In genomic region chr9:2727966-2728613, GRCh38 we compare ENCODE assay signal across 8 cellular contexts. TPM values are rescaled to one million over a fixed set of nuclear protein-coding genes. Genes with fewer than 3 reads are reported as not detected.
DNase-seq lines count a peak whose midpoint lies in the region; ATAC-seq, FAIRE-seq and TF ChIP-seq lines count a peak whose summit lies in the region.

No MANE protein-coding gene starts in this region.

- H3K4me3 ChIP-seq in IMR-90 (ENCODE audit: insufficient read depth, low read depth, low read length) (no peak overlapping the region), OCI-LY7 (ENCODE audit: low read depth, low read length, poor library complexity, severe bottlenecking) (no peak overlapping the region), H1 (ENCODE audit: extremely low read depth in 1 of 4, insufficient read depth in 2 of 4, low read depth in 3 of 4, low read length in 4 of 4) (no peak overlapping the region)
- H3K4me3 ChIP-seq in effector memory CD4-positive, alpha-beta T cell (ENCODE audit: insufficient read depth, low read depth, low read length, poor library complexity, severe bottlenecking) = no peak overlapping the region

- 0% methylated on average over 2 of the region's 5 CpGs; no CpG with 5 or more reads in 1 of the 2 experiments for WGBS in IMR-90 (ENCODE audit: extremely low coverage in 2 of 2, insufficient read length in 1 of 2), 2 experiments
- WGBS in H1 (ENCODE audit: extremely low coverage in 1 of 2, insufficient coverage in 1 of 2, insufficient read length in 1 of 2, insufficient replicate concordance in 2 of 2, low coverage in 1 of 2, low lambda C conversion rate in 2 of 2, missing lambda C conversion rate in 1 of 2), 2 experiments = 67% methylated on average over 5 of the region's 5 CpGs; no CpG with 5 or more reads in 1 of the 2 experiments

- CTCF ChIA-PET in GM10248 (lab: Yijun Ruan, JAX) (interaction anchor here (0.5 to 4.5 kb wide), 33 partner anchors 8 to 596 kb away, joined by 3 to 33 read pairs (median 4); partner anchors contain the start of gene KCNV2), IMR-90 (lab: Yijun Ruan, JAX) (interaction anchor here (0.5 to 1.8 kb wide), 23 partner anchors 8 to 596 kb away, joined by 3 to 8 read pairs (median 3); partner anchors contain the start of gene PUM3), OCI-LY7 (lab: Charles Lee; ENCODE audit: unreplicated experiment) (interaction anchor here (0.5 to 0.9 kb wide), 3 partner anchors 9 to 469 kb away, joined by 3 to 10 read pairs (median 4); no protein-coding TSS in a partner anchor), H1 (lab: Charles Lee; ENCODE audit: partially characterized antibody) (interaction anchor here (0.5 to 2.2 kb wide), 33 partner anchors 9 to 596 kb away, joined by 3 to 11 read pairs (median 4); partner anchors contain the start of gene KCNV2)

- no peak overlapping the region for H3K14ac ChIP-seq in IMR-90 (replicated peaks; ENCODE audit: low read depth, low read length)
- H3K14ac ChIP-seq in H1 (ENCODE audit: insufficient read length) = no peak overlapping the region

- H3K4me1 ChIP-seq in IMR-90 (ENCODE audit: control insufficient read depth, insufficient read depth, low read length) (peaks cover 8% of the 10 kb centered on the region), OCI-LY7 (ENCODE audit: insufficient read depth, low read length, poor library complexity, severe bottlenecking) (peaks cover 7% of the 10 kb centered on the region), H1 (replicated peaks in 1 of 4; ENCODE audit: control insufficient read depth in 3 of 4, insufficient read depth in 4 of 4, low read length in 3 of 4) (peaks cover 0 to 4% (median 0%) of the 10 kb centered on the region in 4 experiments; a peak in 2 of 7 replicates)
- no peaks in the 10 kb centered on the region for H3K4me1 ChIP-seq in effector memory CD4-positive, alpha-beta T cell (ENCODE audit: control insufficient read depth, insufficient read depth, low read length, poor library complexity, severe bottlenecking)

- H3K36me3 ChIP-seq in IMR-90 (ENCODE audit: control insufficient read depth, insufficient read depth, low read length) = no peaks in the 10 kb centered on the region
- H3K36me3 ChIP-seq in OCI-LY7 (ENCODE audit: insufficient read depth, low read length) = no peaks in the 10 kb centered on the region
- no peaks in the 10 kb centered on the region for H3K36me3 ChIP-seq in H1 (ENCODE audit: control insufficient read depth in 2 of 4, insufficient read depth in 4 of 4, low read length in 3 of 4)
- H3K36me3 ChIP-seq in effector memory CD4-positive, alpha-beta T cell (ENCODE audit: control insufficient read depth, insufficient read depth, low read length) = no peaks in the 10 kb centered on the region

- H3K23me2 ChIP-seq in H1 (ENCODE audit: low read depth, low read length) = no peaks in the 10 kb centered on the region

- H2AFZ ChIP-seq in IMR-90 (replicated peaks; ENCODE audit: low read length, poor library complexity) (no peak overlapping the region), OCI-LY7 (ENCODE audit: low read length) (no peak overlapping the region), H1 (ENCODE audit: low read length) (no peak overlapping the region)

- H2BK15ac ChIP-seq in IMR-90 (ENCODE audit: low read depth, low read length) (no peak overlapping the region), H1 (ENCODE audit: low read length) (no peak overlapping the region)

- H3K4me2 ChIP-seq in IMR-90 (ENCODE audit: low read depth, low read length) = peak overlapping the region; percentile 37; the same call in 1 of the 2 replicates
- H3K4me2 ChIP-seq in OCI-LY7 (ENCODE audit: low read length) = no peak overlapping the region
- no peak overlapping the region for H3K4me2 ChIP-seq in H1 (ENCODE audit: insufficient read depth in 1 of 2, low read depth in 2 of 2, low read length in 2 of 2)

- H3K79me2 ChIP-seq in OCI-LY7 (ENCODE audit: insufficient read depth, low read depth, low read length) (no peaks in the 10 kb centered on the region), H1 (ENCODE audit: control insufficient read depth in 1 of 2, insufficient read depth in 2 of 2, low read length in 2 of 2) (no peaks in the 10 kb centered on the region)

- TF ChIP-seq CTCF in GM10248 (IDR thresholded peaks at IDR 0.05; ENCODE audit: control extremely low read depth, extremely low read depth, low read depth, missing control alignments) (peak; percentile 61), IMR-90 (conservative IDR thresholded peaks at IDR 0.05; ENCODE audit: low read depth, low read length) (peak; percentile 71), OCI-LY7 (conservative IDR thresholded peaks at IDR 0.05; ENCODE audit: low read length) (peak; percentile 75), H1 (IDR thresholded peaks at IDR 0.05; ENCODE audit: control extremely low read depth in 1 of 3, insufficient read depth in 1 of 3, low read depth in 1 of 3, low read length in 3 of 3) (peak in 2 of 3 experiments; percentile 60 to 69; a peak in 3 of 4 replicates)

- no peaks in the 10 kb centered on the region for H3K9me2 ChIP-seq in OCI-LY7 (ENCODE audit: insufficient read depth, low read length)

- H3K9ac ChIP-seq in IMR-90 (ENCODE audit: low read depth, low read length) = no peak overlapping the region
- H3K9ac ChIP-seq in H1 (replicated peaks in 1 of 4; ENCODE audit: extremely low read depth in 1 of 4, low read depth in 3 of 4, low read length in 3 of 4) = no peak overlapping the region

- no peaks in the 10 kb centered on the region for H3K9me3 ChIP-seq in IMR-90 (ENCODE audit: control insufficient read depth, insufficient read depth, low read length)
- H3K9me3 ChIP-seq in OCI-LY7 (ENCODE audit: low read length) = no peaks in the 10 kb centered on the region
- H3K9me3 ChIP-seq in H1 (ENCODE audit: insufficient read depth in 2 of 2, low read depth in 1 of 2, low read length in 1 of 2) = no peaks in the 10 kb centered on the region
- no peaks in the 10 kb centered on the region for H3K9me3 ChIP-seq in effector memory CD4-positive, alpha-beta T cell (ENCODE audit: control insufficient read depth, low read length)

- in situ Hi-C loops in IMR-90 (cut with MboI; ENCODE audit: low sequenced_read_pairs) = loop anchor here (10.0 kb wide), 2 partner anchors 493 to 593 kb away; no protein-coding TSS in a partner anchor

- ATAC-seq in GM21737 (IDR thresholded peaks at IDR 0.05; ENCODE audit: unreplicated experiment) = peak; percentile 82
- ATAC-seq in IMR-90 (ENCODE audit: low read depth) = peak; percentile 90
- no peak for ATAC-seq in HG03196 (IDR thresholded peaks at IDR 0.05; ENCODE audit: unreplicated experiment)

- no peak overlapping the region for H3K23ac ChIP-seq in IMR-90 (ENCODE audit: low read depth, low read length)
- H3K23ac ChIP-seq in H1 (ENCODE audit: insufficient read length) = no peak overlapping the region

- POLR2A ChIA-PET in GM10248 (lab: Yijun Ruan, JAX) (no interaction called here), IMR-90 (lab: Charles Lee; ENCODE audit: unreplicated experiment) (interaction anchor here (0.5 kb wide), 1 partner anchor 63 kb away, joined by 3 read pairs; no protein-coding TSS in a partner anchor), OCI-LY7 (lab: Charles Lee) (no interaction called here), H1 (lab: Charles Lee; ENCODE audit: partially characterized antibody) (interaction anchor here (0.9 to 1.4 kb wide), 2 partner anchors 10 to 63 kb away, joined by 3 to 5 read pairs; no protein-coding TSS in a partner anchor)

- H4K8ac ChIP-seq in IMR-90 (ENCODE audit: low read depth in 2 of 2, low read length in 2 of 2) (peak overlapping the region in 1 of 2 experiments; percentile 4; a peak in 1 of 4 replicates), H1 (ENCODE audit: extremely low read depth, insufficient read depth, low read length) (no peak overlapping the region)

- H4K91ac ChIP-seq in IMR-90 (ENCODE audit: insufficient read depth, low read depth, low read length) (no peak overlapping the region), H1 (replicated peaks; ENCODE audit: insufficient read length, low read length) (no peak overlapping the region)

- H3K56ac ChIP-seq in IMR-90 (ENCODE audit: extremely low read depth, insufficient read depth, low read length) (no peak overlapping the region), H1 (replicated peaks; ENCODE audit: insufficient read length, low read depth, low read length) (no peak overlapping the region)

- peak; percentile 22 for DNase-seq in GM10248 (ENCODE audit: extremely low spot score)
- peak; percentile 71 for DNase-seq in IMR-90
- DNase-seq in OCI-LY7 (ENCODE audit: low spot score) = peak; percentile 52
- no peak for DNase-seq in H1 (ENCODE audit: low read depth in 1 of 2, low spot score in 2 of 2)
- DNase-seq in midbrain (lab: John Stamatoyannopoulos, UW) = peak; percentile 51
- DNase-seq in effector memory CD4-positive, alpha-beta T cell = no peak

- peak; percentile 78 for FAIRE-seq in H1 (lab: Jason Lieb, UNC)

- H4K5ac ChIP-seq in IMR-90 (ENCODE audit: low read depth, low read length) (peak overlapping the region; percentile 19; the same call in 1 of the 2 replicates), H1 (ENCODE audit: insufficient read length, low read depth, low read length) (no peak overlapping the region)

- H3K4ac ChIP-seq in IMR-90 (ENCODE audit: low read depth, low read length) (peak overlapping the region; percentile 39), H1 (replicated peaks; ENCODE audit: insufficient read length, low read depth, low read length) (no peak overlapping the region)

- no peak overlapping the region for H2AK5ac ChIP-seq in IMR-90 (ENCODE audit: low read depth, low read length)
- no peak overlapping the region for H2AK5ac ChIP-seq in H1 (ENCODE audit: low read depth, low read length)

- H3K79me1 ChIP-seq in IMR-90 (ENCODE audit: low read depth in 1 of 2, low read length in 2 of 2) = no peaks in the 10 kb centered on the region
- no peaks in the 10 kb centered on the region for H3K79me1 ChIP-seq in H1 (ENCODE audit: low read depth, low read length)

- TF ChIP-seq POLR2A in IMR-90 (IDR thresholded peaks at IDR 0.05; ENCODE audit: low read depth, low read length) (no peak), H1 (IDR thresholded peaks at IDR 0.05; ENCODE audit: control extremely low read depth in 1 of 2, low read depth in 2 of 2, low read length in 2 of 2) (no peak)

- no peak for TF ChIP-seq EP300 in H1 (IDR thresholded peaks at IDR 0.05; ENCODE audit: borderline replicate concordance in 1 of 2, low read depth in 2 of 2, low read length in 2 of 2)

- TF ChIP-seq RAD21 in IMR-90 (IDR thresholded peaks at IDR 0.05; ENCODE audit: low read length) (peak; percentile 64), H1 (IDR thresholded peaks at IDR 0.05 in 1 of 2, conservative IDR thresholded peaks at IDR 0.05 in 1 of 2; ENCODE audit: low read depth in 2 of 2, low read length in 2 of 2) (peak; percentile 65 to 71)

- H3K27ac ChIP-seq in IMR-90 (ENCODE audit: insufficient read depth, low read length) = no peak overlapping the region
- H3K27ac ChIP-seq in OCI-LY7 (ENCODE audit: low read depth, low read length, poor library complexity, severe bottlenecking) = no peak overlapping the region
- no peak overlapping the region for H3K27ac ChIP-seq in H1 (ENCODE audit: low read depth, low read length)
- no peak overlapping the region for H3K27ac ChIP-seq in effector memory CD4-positive, alpha-beta T cell (ENCODE audit: insufficient read depth, low read length, poor library complexity, severe bottlenecking)

- H4K20me1 ChIP-seq in IMR-90 (ENCODE audit: insufficient read depth, low read length) = no peaks in the 10 kb centered on the region
- no peaks in the 10 kb centered on the region for H4K20me1 ChIP-seq in OCI-LY7 (ENCODE audit: insufficient read depth, low read length)
- no peaks in the 10 kb centered on the region for H4K20me1 ChIP-seq in H1 (replicated peaks in 1 of 2; ENCODE audit: control insufficient read depth in 1 of 2, insufficient read depth in 2 of 2, low read length in 2 of 2)

- H2BK20ac ChIP-seq in IMR-90 (ENCODE audit: low read depth, low read length) (no peak overlapping the region), H1 (ENCODE audit: low read length) (no peak overlapping the region)

- intact Hi-C loops in IMR-90 (cut with micrococcal nuclease) (loop anchor here (1.0 to 10.0 kb wide), 6 partner anchors 107 to 713 kb away; partner anchors contain the start of genes SMARCA2 and VLDLR), OCI-LY7 (cut with micrococcal nuclease; ENCODE audit: unreplicated experiment) (loop anchor here (10.0 kb wide), 1 partner anchor 493 kb away; no protein-coding TSS in a partner anchor)

- no peak overlapping the region for H2BK12ac ChIP-seq in H1 (ENCODE audit: low read depth, low read length)

- dilution Hi-C loops in IMR-90 (cut with HindIII; ENCODE audit: low sequenced_read_pairs, unreplicated experiment) = no loop called here

- BruUV-seq in IMR-90 (replicated peaks; lab: Mats Ljungman, UMichigan) = no TSS peak
- BruUV-seq in OCI-LY7 (replicated peaks; lab: Mats Ljungman, UMichigan) = no TSS peak

- H3K27me3 ChIP-seq in IMR-90 (ENCODE audit: control insufficient read depth, insufficient read depth, low read length) (no peaks in the 10 kb centered on the region), H1 (replicated peaks in 1 of 4; ENCODE audit: control insufficient read depth in 3 of 4, extremely low read depth in 1 of 4, insufficient read depth in 3 of 4, low read length in 3 of 4) (no peaks in the 10 kb centered on the region)
- H3K27me3 ChIP-seq in effector memory CD4-positive, alpha-beta T cell (replicated peaks; ENCODE audit: control insufficient read depth, insufficient read depth, low read length, poor library complexity, severe bottlenecking) = no peaks in the 10 kb centered on the region

- no peak overlapping the region for H2BK120ac ChIP-seq in IMR-90 (ENCODE audit: low read depth, low read length)
- H2BK120ac ChIP-seq in H1 (replicated peaks; ENCODE audit: low read depth, low read length) = no peak overlapping the region

- H3K9me1 ChIP-seq in IMR-90 (ENCODE audit: insufficient read depth, low read length) = peaks cover 7% of the 10 kb centered on the region

- no peak overlapping the region for H2AK9ac ChIP-seq in IMR-90 (replicated peaks; ENCODE audit: low read depth, low read length, poor library complexity)

- H3K18ac ChIP-seq in IMR-90 (ENCODE audit: low read depth, low read length) (peak overlapping the region; percentile 26), H1 (ENCODE audit: extremely low read depth, low read length) (no peak overlapping the region)

- peak overlapping the region; percentile 31 for H2BK5ac ChIP-seq in IMR-90 (ENCODE audit: low read depth, low read length, poor library complexity, severe bottlenecking)
- no peak overlapping the region for H2BK5ac ChIP-seq in H1 (ENCODE audit: low read depth, low read length)

RNA-seq across cellular contexts. Expression of gene KCNV2, which starts 10.8 kb away (rescaled TPM):
- total RNA-seq in IMR-90 (2012; rRNA removed) = not detected in 2 replicates
- polyA plus RNA-seq in IMR-90 (2012; rRNA removed) = not detected in 2 replicates
- polyA plus RNA-seq in IMR-90 (2012; cell fraction: cytosol; rRNA removed) = not detected in 2 replicates
- polyA plus RNA-seq in IMR-90 (2012; cell fraction: nucleus; rRNA removed; ENCODE audit: low replicate concordance) = not detected in 2 replicates
- not detected in 2 replicates for total RNA-seq in OCI-LY7 (2014; rRNA removed; shearing (Covaris generic))
- total RNA-seq in OCI-LY7 (2022) = not detected in 2 replicates
- not detected in 2 replicates for total RNA-seq in H1 (2021; fragmentation: NEBNext Ultra II Directional; extraction: Animal tissue kit (Norgen Biotek cat#: 25700))
- not detected in 2 replicates for polyA plus RNA-seq in H1 (2011; rRNA removed)
- not detected for polyA plus RNA-seq in H1 (2011; cell fraction: cytosol; rRNA removed)
- polyA plus RNA-seq in H1 (2011; cell fraction: nucleus; rRNA removed) = not detected
- 0.34 to 0.62 TPM (median 0.50 TPM) in 3 of 4 replicates, not detected in the other for polyA plus RNA-seq in H1 (2012, experiment 1 of 2)
- not detected for polyA plus RNA-seq in H1 (2012, experiment 2 of 2)
- polyA plus RNA-seq in H1 (2013, experiment 1 of 2) = not detected
- not detected for polyA plus RNA-seq in H1 (2013, experiment 2 of 2)
- polyA minus RNA-seq in H1 (2011; rRNA and poly(A)+ RNA removed) = not detected in 2 replicates
- not detected for polyA minus RNA-seq in H1 (2011; cell fraction: cytosol; rRNA and poly(A)+ RNA removed)
- not detected for polyA minus RNA-seq in H1 (2011; cell fraction: nucleus; rRNA and poly(A)+ RNA removed)

Comparison
In these comparisons a context has a peak if more than half of its experiments do, and no peak if none do; other contexts are left out.
1. DNase-seq: peak in GM10248 (single experiment), IMR-90 (single experiment), OCI-LY7 (single experiment) and midbrain (single experiment); none in H1 (0 of 2) and effector memory CD4-positive, alpha-beta T cell (0 of 3).
2. POLR2A ChIA-PET loops: an anchor here in IMR-90 (0.5 kb wide) and H1 (0.9 to 1.4 kb wide); none called in GM10248 and OCI-LY7.
3. Peak in every context shown above with its lines, with median percentiles within 50 percentile points of each other: CTCF ChIP-seq.